In the genomic region with DNA sequence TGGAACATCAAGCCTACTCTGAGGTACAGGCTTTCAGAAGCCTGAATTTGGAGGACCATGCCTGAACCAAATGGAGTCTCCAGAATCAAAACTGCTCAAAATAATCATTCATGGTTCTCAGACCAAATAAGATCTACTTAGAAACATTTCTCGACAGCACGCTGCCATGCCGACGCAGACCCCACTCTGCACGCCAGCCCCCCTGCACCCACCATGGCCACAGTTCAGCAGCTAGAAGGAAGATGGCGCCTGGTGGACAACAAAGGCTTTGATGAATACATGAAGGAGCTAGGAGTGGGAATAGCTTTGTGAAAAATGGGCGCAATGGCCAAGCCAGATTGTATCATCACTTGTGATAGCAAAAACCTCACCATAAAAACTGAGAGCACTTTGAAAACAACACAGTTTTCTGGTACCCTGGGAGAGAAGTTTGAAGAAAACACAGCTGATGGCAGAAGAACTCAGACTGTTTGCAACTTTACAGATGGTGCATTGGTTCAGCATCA, we compare ENCODE assay signal across 28 cellular contexts.
"Had no signal": no experiment of that assay in that cellular context is flagged by ENCODE, and none has a peak within 500 bp of the region (broad histone marks: within the 10 kb centered on the region; RNA-seq: fewer than 3 reads in every experiment).

No MANE protein-coding gene starts in this region.

- H3K4me1 ChIP-seq: testis, upper lobe of right lung, uterus, vagina had no signal

- FAIRE-seq: urothelium cell line had no signal

- H3K27ac ChIP-seq: stomach, suprapubic skin, testis, thoracic aorta, thyroid gland, tibial artery, tibial nerve, transverse colon, upper lobe of left lung, upper lobe of right lung, uterus, vagina had no signal

- H3K27me3 ChIP-seq: stomach, suprapubic skin, testis, thyroid gland, tibial artery, tibial nerve, transverse colon, upper lobe of left lung, upper lobe of right lung, uterus, vagina had no signal

- H3K4me3 Mint-ChIP-seq: stimulated activated effector memory CD8-positive, alpha-beta T cell treated with anti-CD3 and anti-CD28 coated beads, Interleukin-12 subunit alpha, Interleukin-12 subunit beta, amount 100 ng/mL, for 72 hours; stimulated activated memory B cell treated with anti-CD40 and anti-IgM and Interleukin-4, amounts not matched to agents 10 μg/mL and 1 μg/mL and 100 μg/mL, for 72 hours; stimulated activated naive B cell treated with anti-CD40 and anti-IgM and Interleukin-4, amounts not matched to agents 10 μg/mL and 1 μg/mL and 100 μg/mL, for 72 hours; stimulated activated naive CD8-positive, alpha-beta T cell treated with anti-CD3 and anti-CD28 coated beads, Interleukin-15, amount 100 ng/mL, for 72 hours; type B pancreatic cell had no signal

- H3K36me3 ChIP-seq: stomach, suprapubic skin, thoracic aorta, thyroid gland, tibial artery, tibial nerve, transverse colon, upper lobe of left lung, upper lobe of right lung, uterus, vagina had no signal

- H3K9me3 Mint-ChIP-seq: stimulated activated effector memory CD8-positive, alpha-beta T cell treated with anti-CD3 and anti-CD28 coated beads, Interleukin-12 subunit alpha, Interleukin-12 subunit beta, amount 100 ng/mL, for 72 hours; stimulated activated memory B cell treated with anti-CD40 and anti-IgM and Interleukin-4, amounts not matched to agents 10 μg/mL and 1 μg/mL and 100 μg/mL, for 72 hours; stimulated activated naive B cell treated with anti-CD40 and anti-IgM and Interleukin-4, amounts not matched to agents 10 μg/mL and 1 μg/mL and 100 μg/mL, for 72 hours; stimulated activated naive CD8-positive, alpha-beta T cell treated with anti-CD3 and anti-CD28 coated beads, Interleukin-15, amount 100 ng/mL, for 72 hours; type B pancreatic cell had no signal

- H3K27me3 Mint-ChIP-seq: stimulated activated memory B cell treated with anti-CD40 and anti-IgM and Interleukin-4, amounts not matched to agents 10 μg/mL and 1 μg/mL and 100 μg/mL, for 72 hours; stimulated activated naive B cell treated with anti-CD40 and anti-IgM and Interleukin-4, amounts not matched to agents 10 μg/mL and 1 μg/mL and 100 μg/mL, for 72 hours; stimulated activated naive CD8-positive, alpha-beta T cell treated with anti-CD3 and anti-CD28 coated beads, Interleukin-15, amount 100 ng/mL, for 72 hours had no signal

- DNase-seq: stimulated activated CD4-positive, alpha-beta T cell treated with anti-CD3 and anti-CD28 coated beads, Interleukin-2, amount 100 ng/mL, for 24 hours; stimulated activated CD4-positive, alpha-beta T cell treated with anti-CD3 and anti-CD28 coated beads, Interleukin-2, amount 100 ng/mL, for 48 hours; stimulated activated CD4-positive, alpha-beta T cell treated with anti-CD3 and anti-CD28 coated beads, Interleukin-4, amount 100 ng/mL, for 1 hour; stimulated activated CD4-positive, alpha-beta T cell treated with anti-CD3 and anti-CD28 coated beads, Interleukin-4, amount 100 ng/mL, for 24 hours; stimulated activated CD4-positive, alpha-beta T cell treated with anti-CD3 and anti-CD28 coated beads, Interleukin-4, amount 100 ng/mL, for 4 hours; stimulated activated CD8-positive, alpha-beta memory T cell treated with anti-CD3 and anti-CD28 coated beads, Interleukin-4, amount 100 ng/mL, for 48 hours; stimulated activated naive B cell treated with anti-CD40 and anti-IgM and Interleukin-4, amounts not matched to agents 10 μg/mL and 1 μg/mL and 100 μg/mL, for 72 hours; stimulated activated naive CD4-positive, alpha-beta T cell; stimulated activated naive CD4-positive, alpha-beta T cell treated with Interleukin-2 at 50 U/mL for 16 hours; stimulated activated naive CD8-positive, alpha-beta T cell treated with anti-CD3 and anti-CD28 coated beads, Interleukin-15, amount 100 ng/mL, for 72 hours; stomach; substantia nigra; testis; thyroid gland; tibial artery; transverse colon; trophoblast cell; upper lobe of left lung; upper lobe of right lung; uterus had no signal

- H3K4me3 ChIP-seq: stomach, suprapubic skin, testis, thoracic aorta, thyroid gland, tibial artery, tibial nerve, transverse colon, upper lobe of left lung, upper lobe of right lung, uterus, vagina had no signal

- H3K27ac Mint-ChIP-seq: stimulated activated effector memory CD8-positive, alpha-beta T cell treated with anti-CD3 and anti-CD28 coated beads, Interleukin-12 subunit alpha, Interleukin-12 subunit beta, amount 100 ng/mL, for 72 hours; stimulated activated memory B cell treated with anti-CD40 and anti-IgM and Interleukin-4, amounts not matched to agents 10 μg/mL and 1 μg/mL and 100 μg/mL, for 72 hours; stimulated activated naive B cell treated with anti-CD40 and anti-IgM and Interleukin-4, amounts not matched to agents 10 μg/mL and 1 μg/mL and 100 μg/mL, for 72 hours; stimulated activated naive CD8-positive, alpha-beta T cell treated with anti-CD3 and anti-CD28 coated beads, Interleukin-15, amount 100 ng/mL, for 72 hours; type B pancreatic cell had no signal

- H3K36me3 Mint-ChIP-seq: stimulated activated effector memory CD8-positive, alpha-beta T cell treated with anti-CD3 and anti-CD28 coated beads, Interleukin-12 subunit alpha, Interleukin-12 subunit beta, amount 100 ng/mL, for 72 hours; stimulated activated memory B cell treated with anti-CD40 and anti-IgM and Interleukin-4, amounts not matched to agents 10 μg/mL and 1 μg/mL and 100 μg/mL, for 72 hours; stimulated activated naive B cell treated with anti-CD40 and anti-IgM and Interleukin-4, amounts not matched to agents 10 μg/mL and 1 μg/mL and 100 μg/mL, for 72 hours; type B pancreatic cell had no signal

- H3K9me3 ChIP-seq: stomach, suprapubic skin, testis, thoracic aorta, thyroid gland, tibial artery, tibial nerve, transverse colon, upper lobe of left lung, upper lobe of right lung, uterus, vagina had no signal

- ATAC-seq: stimulated activated effector memory CD8-positive, alpha-beta T cell treated with anti-CD3 and anti-CD28 coated beads, Interleukin-12 subunit alpha, Interleukin-12 subunit beta, amount 100 ng/mL, for 72 hours; stimulated activated memory B cell treated with anti-CD40 and anti-IgM and Interleukin-4, amounts not matched to agents 10 μg/mL and 1 μg/mL and 100 μg/mL, for 72 hours; stimulated activated naive B cell treated with anti-CD40 and anti-IgM and Interleukin-4, amounts not matched to agents 10 μg/mL and 1 μg/mL and 100 μg/mL, for 72 hours; stimulated activated naive CD8-positive, alpha-beta T cell treated with anti-CD3 and anti-CD28 coated beads, Interleukin-15, amount 100 ng/mL, for 72 hours; upper lobe of right lung had no signal
